1 cellular context compared by ENCODE assay signal in genomic region chr7:143979999-143980398, GRCh38.
A peak's percentile ranks its signal among the peaks of the same experiment; 100 is the strongest.
TF ChIP-seq lines count a peak whose summit lies in the region.

No MANE protein-coding gene starts in this region.

TF ChIP-seq in A549, 52 proteins besides CTCF, POLR2A, EP300 and RAD21:
- no peak for TF ChIP-seq RCOR1 (IDR thresholded peaks at IDR 0.05; ENCODE audit: low read depth, low read length)
- 0 out of 4 replicates have a peak, but pooled peaks of 1 of the 2 experiments have one; percentile 9 for TF ChIP-seq CEBPB (IDR thresholded peaks at IDR 0.05)
